Comparison of ENCODE assay signal across 9 cellular contexts in the genomic region with DNA sequence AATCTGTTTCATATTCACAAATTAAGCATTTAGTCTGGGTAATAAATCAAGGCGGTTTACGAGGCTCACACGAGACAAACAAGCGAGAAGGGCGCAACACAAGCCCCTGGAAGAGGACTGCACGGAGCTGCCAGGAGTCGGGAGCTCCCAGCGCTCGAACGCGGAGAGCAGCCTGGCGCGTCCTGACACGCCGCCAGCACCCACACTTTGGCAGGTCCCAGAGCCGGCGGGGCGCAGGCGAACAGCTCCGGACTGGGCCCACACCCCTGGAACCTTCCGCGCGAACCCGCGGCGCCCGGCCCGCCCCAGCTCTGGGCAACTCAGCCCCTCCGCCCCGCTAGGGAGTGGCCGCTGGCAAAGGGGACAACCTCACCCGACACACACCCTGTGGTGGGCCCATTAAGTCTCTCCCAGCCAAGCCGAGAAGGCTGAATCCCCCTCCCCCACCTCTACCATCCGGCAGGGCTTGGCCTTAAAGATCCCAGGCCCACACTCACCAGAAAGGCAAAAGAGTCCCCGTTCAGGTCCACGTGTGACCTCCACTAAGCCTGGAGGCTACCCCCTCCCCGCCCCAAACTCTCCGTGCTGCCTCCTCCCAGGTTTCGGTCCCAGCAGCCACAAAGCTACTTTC. TPM values are rescaled to one million over a fixed set of nuclear protein-coding genes. Genes with fewer than 3 reads are reported as not detected.
A peak's percentile ranks its signal among the peaks of the same experiment; 100 is the strongest.
DNase-seq lines count a peak whose midpoint lies in the region; ATAC-seq and TF ChIP-seq lines count a peak whose summit lies in the region.
"Had no signal": no experiment of that assay in that cellular context is flagged by ENCODE, and none has a peak within 500 bp of the region (broad histone marks: within the 10 kb centered on the region; RNA-seq: fewer than 3 reads in every experiment).

No MANE protein-coding gene starts in this region.

- H3K27ac Mint-ChIP-seq in CD14-positive monocyte (no peak overlapping the region), osteocyte (ENCODE audit: unreplicated experiment) (peak overlapping the region; percentile 62)

- peak overlapping the region; percentile 49 for H3K4me3 ChIP-seq in MG63

- H3K4me1 Mint-ChIP-seq in CD14-positive monocyte (peaks cover 69% of the 10 kb centered on the region), osteocyte (ENCODE audit: unreplicated experiment) (peaks cover 71% of the 10 kb centered on the region)

- TF ChIP-seq CTCF in CD14-positive monocyte (IDR thresholded peaks at IDR 0.05), result no peak
- TF ChIP-seq CTCF in osteocyte (IDR thresholded peaks at IDR 0.05), result no peak

- H3K36me3 ChIP-seq in MG63, result no peaks in the 10 kb centered on the region

- H3K27me3 ChIP-seq in MG63, result no peaks in the 10 kb centered on the region

- H3K9me3 ChIP-seq in MG63, result no peaks in the 10 kb centered on the region

- peaks cover 3% of the 10 kb centered on the region in 2 donors for H3K36me3 Mint-ChIP-seq in CD14-positive monocyte
- peaks cover 6% of the 10 kb centered on the region for H3K36me3 Mint-ChIP-seq in osteocyte (ENCODE audit: unreplicated experiment)

- H3K4me3 Mint-ChIP-seq in CD14-positive monocyte (peak overlapping the region; percentile 77 to 81), osteocyte (ENCODE audit: unreplicated experiment) (peak overlapping the region; percentile 77)

- H3K27me3 Mint-ChIP-seq in CD14-positive monocyte (ENCODE audit: low read depth in 3 of 3) (peaks cover 12 to 76% (median 30%) of the 10 kb centered on the region in 3 donors), osteocyte (ENCODE audit: unreplicated experiment) (no peaks in the 10 kb centered on the region)

- H3K9me3 Mint-ChIP-seq in CD14-positive monocyte, result peaks cover 0 to 15% (median 9%) of the 10 kb centered on the region in 7 donors
- H3K9me3 Mint-ChIP-seq in osteocyte (ENCODE audit: unreplicated experiment), result no peaks in the 10 kb centered on the region

- DNase-seq in CD14-positive monocyte (ENCODE audit: low spot score) (no peak), MG63 (peak; percentile 66), fibroblast of gingiva (ENCODE audit: low read depth) (peak; percentile 3), osteocyte (ENCODE audit: extremely low spot score, unreplicated experiment) (no peak), NCI-H748 (lab: John Stamatoyannopoulos, UW; ENCODE audit: unreplicated experiment) (no peak), GDM1 (lab: John Stamatoyannopoulos, UW) (no peak)
- DNase-seq in stimulated activated naive CD4-positive, alpha-beta T cell (lab: John Stamatoyannopoulos, UW), result no peak
- DNase-seq: activated effector memory CD4-positive, alpha-beta T cell treated with Interleukin-2 at 50 U/mL for 16 hours had no signal

- intact Hi-C loops in CD14-positive monocyte (cut with micrococcal nuclease), result loop anchor here in 1 of 2 donors (5.0 kb wide), 1 partner anchor 48 kb away; a partner anchor contains a TSS

- ATAC-seq in HG03097 (IDR thresholded peaks at IDR 0.05; ENCODE audit: low FRiP score, unreplicated experiment), result no peak

RNA-seq across cellular contexts. Expression of a gene that starts 47.4 kb away (rescaled TPM):
- polyA plus RNA-seq in CD14-positive monocyte, result 1 to 10 TPM; 1.1 to 2.6 TPM
- 13.4 and 15.0 TPM in 2 replicates for total RNA-seq in MG63 (2014; rRNA removed; shearing (Covaris generic); ENCODE audit: low replicate concordance)
- total RNA-seq in osteocyte, result 24.1 and 24.8 TPM in 2 replicates

Comparison
In these comparisons a context has a peak if more than half of its experiments do, and no peak if none do; other contexts are left out.
1. DNase-seq: peak in MG63 (single experiment) and fibroblast of gingiva (single experiment); none in CD14-positive monocyte (single experiment), osteocyte (single experiment), stimulated activated naive CD4-positive, alpha-beta T cell (0 of 6), NCI-H748 (single experiment) and GDM1 (single experiment).